Comparison of ENCODE assay signal across 8 cellular contexts in genomic region chr3:97970929-97971460, GRCh38. TPM values are rescaled to one million over a fixed set of nuclear protein-coding genes. Genes with fewer than 3 reads are reported as not detected.
DNase-seq lines count a peak whose midpoint lies in the region; ATAC-seq and TF ChIP-seq lines count a peak whose summit lies in the region.

No MANE protein-coding gene starts in this region.

- H3K9me2 ChIP-seq in GM23338 (ENCODE audit: insufficient read depth): 0 out of 2 replicates have a peak, but pooled peaks cover 3% of the 10 kb centered on the region

- H2BK120ac ChIP-seq in mesenchymal stem cell (ENCODE audit: low read depth, low read length): no peak overlapping the region

- intact Hi-C loops in A673 (cut with micrococcal nuclease; ENCODE audit: unreplicated experiment): no loop called here

- TF ChIP-seq CTCF in A673 (conservative IDR thresholded peaks at IDR 0.05; ENCODE audit: low read depth, low read length) (no peak), GM23338 (conservative IDR thresholded peaks at IDR 0.05; ENCODE audit: low read depth in 2 of 2) (no peak)

- no peaks in the 10 kb centered on the region for H3K27me3 ChIP-seq in A673 (replicated peaks; ENCODE audit: insufficient read depth, low read depth, low read length, poor library complexity)
- H3K27me3 ChIP-seq in GM23338 (ENCODE audit: insufficient read depth): peaks cover 14% of the 10 kb centered on the region
- no peaks in the 10 kb centered on the region for H3K27me3 ChIP-seq in mesenchymal stem cell (ENCODE audit: control insufficient read depth in 1 of 2, insufficient read depth in 1 of 2, low read length in 2 of 2)

- H3K27ac ChIP-seq in A673 (ENCODE audit: low read depth, low read length, poor library complexity, severe bottlenecking) (no peak overlapping the region), GM23338 (ENCODE audit: low read depth) (no peak overlapping the region), mesenchymal stem cell (ENCODE audit: low read length, poor library complexity, severe bottlenecking) (no peak overlapping the region)

- H3K79me1 ChIP-seq in mesenchymal stem cell (replicated peaks; ENCODE audit: low read length, poor library complexity, severe bottlenecking): peaks cover 1% of the 10 kb centered on the region

- H3K9me3 Mint-ChIP-seq in GM23338: no peaks in the 10 kb centered on the region
- H3K9me3 Mint-ChIP-seq in activated naive CD8-positive, alpha-beta T cell treated with anti-CD3 and anti-CD28 coated beads for 36 hours: peaks cover 1% of the 10 kb centered on the region

- H3K36me3 Mint-ChIP-seq in GM23338 (ENCODE audit: low read depth): 0 out of 3 replicates have a peak, but pooled peaks cover 3% of the 10 kb centered on the region
- peaks cover 22% of the 10 kb centered on the region for H3K36me3 Mint-ChIP-seq in activated naive CD8-positive, alpha-beta T cell treated with anti-CD3 and anti-CD28 coated beads for 36 hours

- no peak overlapping the region for H2BK12ac ChIP-seq in mesenchymal stem cell (ENCODE audit: low read length in 2 of 2)

- no peak overlapping the region for H3K4ac ChIP-seq in mesenchymal stem cell (ENCODE audit: low read depth in 1 of 2, low read length in 2 of 2)

- CTCF ChIA-PET in A673 (lab: Charles Lee): no interaction called here

- H3K9me3 ChIP-seq in A673 (ENCODE audit: low read depth, low read length, poor library complexity, severe bottlenecking) (no peaks in the 10 kb centered on the region), mesenchymal stem cell (ENCODE audit: control insufficient read depth, low read length) (no peaks in the 10 kb centered on the region)

- H3K4me2 ChIP-seq in GM23338: peak overlapping the region; percentile 80; the same call in 1 of the 2 replicates
- peak overlapping the region; percentile 16 for H3K4me2 ChIP-seq in mesenchymal stem cell (ENCODE audit: low read length, poor library complexity, severe bottlenecking)

- peaks cover 18% of the 10 kb centered on the region for H3K27me3 Mint-ChIP-seq in GM23338 (ENCODE audit: insufficient read depth, low read depth, poor library complexity)
- H3K27me3 Mint-ChIP-seq in activated naive CD8-positive, alpha-beta T cell treated with anti-CD3 and anti-CD28 coated beads for 36 hours: no peaks in the 10 kb centered on the region

- H3K4me1 ChIP-seq in A673 (ENCODE audit: insufficient read depth, low read length, poor library complexity, severe bottlenecking) (peaks cover 24% of the 10 kb centered on the region), GM23338 (ENCODE audit: insufficient read depth) (no peaks in the 10 kb centered on the region; the same call in 1 of the 2 replicates), mesenchymal stem cell (ENCODE audit: control insufficient read depth, insufficient read depth, low read depth, low read length) (peaks cover 2% of the 10 kb centered on the region)

- H2BK5ac ChIP-seq in mesenchymal stem cell (ENCODE audit: low read depth, low read length, poor library complexity, severe bottlenecking): no peak overlapping the region

- WGBS in mesenchymal stem cell: 82% methylated on average over 7 of the region's 9 CpGs

- no peaks in the 10 kb centered on the region; the same call in 1 of the 2 replicates for H4K20me1 ChIP-seq in GM23338 (replicated peaks; ENCODE audit: insufficient read depth)

- no peak overlapping the region for H4K8ac ChIP-seq in mesenchymal stem cell (ENCODE audit: low read length)

- POLR2A ChIA-PET in A673 (lab: Charles Lee; ENCODE audit: low non-redundant PET): no interaction called here

- no peak overlapping the region for H4K91ac ChIP-seq in mesenchymal stem cell (ENCODE audit: low read length)

- DNase-seq in A673 (ENCODE audit: low spot score) (no peak), GM23338 (ENCODE audit: low spot score) (no peak), mesenchymal stem cell (no peak), NCI-H146 treated with DMSO at 0.1 percent for 48 hours (lab: John Stamatoyannopoulos, UW; ENCODE audit: unreplicated experiment) (no peak), ureter (ENCODE audit: low spot score) (no peak)
- DNase-seq in activated naive CD8-positive, alpha-beta T cell treated with anti-CD3 and anti-CD28 coated beads for 36 hours: no peak
- DNase-seq in activated CD4-positive, CD25-positive, alpha-beta regulatory T cell treated with anti-CD3 and anti-CD28 coated beads, Interleukin-2, amount 50 U/mL, for 72 hours: no peak

- H3K4me3 Mint-ChIP-seq in GM23338: peak overlapping the region; percentile 86
- peak overlapping the region; percentile 82 for H3K4me3 Mint-ChIP-seq in activated naive CD8-positive, alpha-beta T cell treated with anti-CD3 and anti-CD28 coated beads for 36 hours

- peaks cover 29% of the 10 kb centered on the region for H3K4me1 Mint-ChIP-seq in GM23338
- H3K4me1 Mint-ChIP-seq in activated naive CD8-positive, alpha-beta T cell treated with anti-CD3 and anti-CD28 coated beads for 36 hours: peaks cover 58% of the 10 kb centered on the region

- no peak overlapping the region for H2AK5ac ChIP-seq in mesenchymal stem cell (ENCODE audit: low read length, severe bottlenecking)

- no TSS peak for BruUV-seq in A673 (replicated peaks; lab: Mats Ljungman, UMichigan)

- H3K4me3 ChIP-seq in A673 (ENCODE audit: low read depth, low read length, poor library complexity, severe bottlenecking) (peak overlapping the region; percentile 64), GM23338 (peak overlapping the region; percentile 63; the same call in 1 of the 2 replicates), mesenchymal stem cell (ENCODE audit: insufficient read depth in 1 of 2, low read depth in 1 of 2, low read length in 2 of 2) (peak overlapping the region in 1 of 2 experiments; percentile 86)

- H3K18ac ChIP-seq in mesenchymal stem cell (ENCODE audit: low read depth in 1 of 2, low read length in 2 of 2): no peak overlapping the region

- peak overlapping the region; percentile 86 for H3K9ac ChIP-seq in mesenchymal stem cell (ENCODE audit: low read length)

- ATAC-seq in GM23338 (no peak), HG02884 (IDR thresholded peaks at IDR 0.05; ENCODE audit: unreplicated experiment) (no peak)

- no peak overlapping the region for H3K27ac Mint-ChIP-seq in GM23338
- peak overlapping the region; percentile 88 for H3K27ac Mint-ChIP-seq in activated naive CD8-positive, alpha-beta T cell treated with anti-CD3 and anti-CD28 coated beads for 36 hours

- H2BK15ac ChIP-seq in mesenchymal stem cell (ENCODE audit: low read depth, poor library complexity, severe bottlenecking): no peak overlapping the region

- peaks cover 4% of the 10 kb centered on the region; the same call in 1 of the 2 replicates for H3K79me2 ChIP-seq in GM23338 (replicated peaks; ENCODE audit: insufficient read depth)

- H3K14ac ChIP-seq in mesenchymal stem cell (ENCODE audit: low read length in 2 of 2): no peak overlapping the region

- H2AFZ ChIP-seq in GM23338 (peak overlapping the region; percentile 80; the same call in 1 of the 2 replicates), mesenchymal stem cell (ENCODE audit: low read depth, low read length) (no peak overlapping the region)

- no peak overlapping the region for H3K23ac ChIP-seq in mesenchymal stem cell (ENCODE audit: low read length in 2 of 2)

- H3K36me3 ChIP-seq in A673 (ENCODE audit: insufficient read depth, low read length, poor library complexity, severe bottlenecking) (no peaks in the 10 kb centered on the region), GM23338 (ENCODE audit: insufficient read depth) (no peaks in the 10 kb centered on the region), mesenchymal stem cell (ENCODE audit: control insufficient read depth in 1 of 2, insufficient read depth in 2 of 2, low read depth in 1 of 2, low read length in 2 of 2) (peaks cover 0 to 17% of the 10 kb centered on the region in 2 experiments)

- no peaks in the 10 kb centered on the region for H3F3A ChIP-seq in GM23338 (replicated peaks; ENCODE audit: low read depth)

TF ChIP-seq in GM23338, 12 proteins besides CTCF, POLR2A, EP300 and RAD21 (continues in another document):
- TF ChIP-seq JUNB (IDR thresholded peaks at IDR 0.05; ENCODE audit: unreplicated experiment): no peak
- no peak for TF ChIP-seq ETS1 (IDR thresholded peaks at IDR 0.05)
- TF ChIP-seq CREB1 (CRISPR knock-in tag; IDR thresholded peaks at IDR 0.05; ENCODE audit: low read depth): no peak
- TF ChIP-seq ZNF331 (CRISPR knock-in tag; IDR thresholded peaks at IDR 0.05; ENCODE audit: low read depth): no peak
- TF ChIP-seq EZH2 (IDR thresholded peaks at IDR 0.05; ENCODE audit: low read depth, unreplicated experiment): no peak
- no peak for TF ChIP-seq ZNF114 (CRISPR knock-in tag; IDR thresholded peaks at IDR 0.05)

RNA-seq across cellular contexts. Expression of gene RIOX2, which starts 1.2 kb away (rescaled TPM):
- total RNA-seq in A673 (2021) (28.4 and 29.1 TPM in 2 replicates), ureter (53.6 TPM)
- 9.0 and 11.0 TPM in 2 replicates for total RNA-seq in GM23338 (2014; rRNA removed; shearing (Covaris generic))
- 9.5 and 10.7 TPM in 2 replicates for polyA plus RNA-seq in GM23338 (2016; fragmentation: Nextera tagmentation; extraction: Ambion mirVana)
- 10 to 100 TPM; 52.2 to 56.9 TPM for total RNA-seq in activated naive CD8-positive, alpha-beta T cell treated with anti-CD3 and anti-CD28 coated beads for 36 hours
- polyA plus RNA-seq in mesenchymal stem cell (2013, experiment 1 of 2): 24.3 TPM
- 23.7 TPM for polyA plus RNA-seq in mesenchymal stem cell (2013, experiment 2 of 2)
